Comparison of ENCODE assay signal across 1 cellular context in genomic region chr4:5932021-5932553, GRCh38.
A peak's percentile ranks its signal among the peaks of the same experiment; 100 is the strongest.
TF ChIP-seq lines count a peak whose summit lies in the region.

No MANE protein-coding gene starts in this region.

TF ChIP-seq in H1, 55 proteins besides CTCF, POLR2A, EP300 and RAD21:
- TF ChIP-seq ATF3 (IDR thresholded peaks at IDR 0.05; ENCODE audit: insufficient read depth, low read depth, low read length): no peak
- peak in 1 of 2 experiments; percentile 64; a peak in 1 of 4 replicates for TF ChIP-seq SIN3A (conservative IDR thresholded peaks at IDR 0.05 in 1 of 2, IDR thresholded peaks at IDR 0.05 in 1 of 2; ENCODE audit: low read depth in 1 of 2, low read length in 2 of 2)
